Comparison of ENCODE assay signal across 1 cellular context in genomic region chr11:95542868-95543551, GRCh38.
TF ChIP-seq lines count a peak whose summit lies in the region.

No MANE protein-coding gene starts in this region.

TF ChIP-seq in K562, 482 proteins besides CTCF, POLR2A, EP300 and RAD21 (continued from another document and continues in another):
- TF ChIP-seq ZNF583 (CRISPR knock-in tag; IDR thresholded peaks at IDR 0.05): no peak; the same call in 1 of the 2 replicates
- TF ChIP-seq NR4A1 (CRISPR knock-in tag; IDR thresholded peaks at IDR 0.05): no peak
- peak; percentile 65; the same call in 1 of the 2 replicates for TF ChIP-seq NR4A1 (tag; IDR thresholded peaks at IDR 0.05)
- TF ChIP-seq, protein P1, sequence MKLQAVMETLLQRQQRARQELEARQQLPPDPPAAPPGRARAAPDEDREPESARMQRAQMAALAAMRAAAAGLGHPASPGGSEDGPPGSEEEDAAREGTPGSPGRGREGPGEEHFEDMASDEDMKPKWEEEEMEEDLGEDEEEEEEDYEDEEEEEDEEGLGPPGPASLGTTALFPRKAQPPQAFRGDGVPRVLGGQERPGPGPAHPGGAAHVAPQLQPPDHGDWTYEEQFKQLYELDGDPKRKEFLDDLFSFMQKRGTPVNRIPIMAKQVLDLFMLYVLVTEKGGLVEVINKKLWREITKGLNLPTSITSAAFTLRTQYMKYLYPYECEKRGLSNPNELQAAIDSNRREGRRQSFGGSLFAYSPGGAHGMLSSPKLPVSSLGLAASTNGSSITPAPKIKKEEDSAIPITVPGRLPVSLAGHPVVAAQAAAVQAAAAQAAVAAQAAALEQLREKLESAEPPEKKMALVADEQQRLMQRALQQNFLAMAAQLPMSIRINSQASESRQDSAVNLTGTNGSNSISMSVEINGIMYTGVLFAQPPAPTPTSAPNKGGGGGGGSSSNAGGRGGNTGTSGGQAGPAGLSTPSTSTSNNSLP (IDR thresholded peaks at IDR 0.05; ENCODE audit: borderline replicate concordance, low read depth, low read length): peak; percentile 68; the same call in 1 of the 2 replicates
- TF ChIP-seq ZSCAN32 (CRISPR knock-in tag; IDR thresholded peaks at IDR 0.05): 0 out of 2 replicates have a peak, but pooled peaks have one; percentile 8
- peak; percentile 64; the same call in 1 of the 2 replicates for TF ChIP-seq HDAC2 (IDR thresholded peaks at IDR 0.05)
- no peak for TF ChIP-seq HLTF (IDR thresholded peaks at IDR 0.05)
- TF ChIP-seq ADNP (tag; IDR thresholded peaks at IDR 0.05): peak; percentile 43; the same call in 1 of the 2 replicates
- TF ChIP-seq, protein P2, sequence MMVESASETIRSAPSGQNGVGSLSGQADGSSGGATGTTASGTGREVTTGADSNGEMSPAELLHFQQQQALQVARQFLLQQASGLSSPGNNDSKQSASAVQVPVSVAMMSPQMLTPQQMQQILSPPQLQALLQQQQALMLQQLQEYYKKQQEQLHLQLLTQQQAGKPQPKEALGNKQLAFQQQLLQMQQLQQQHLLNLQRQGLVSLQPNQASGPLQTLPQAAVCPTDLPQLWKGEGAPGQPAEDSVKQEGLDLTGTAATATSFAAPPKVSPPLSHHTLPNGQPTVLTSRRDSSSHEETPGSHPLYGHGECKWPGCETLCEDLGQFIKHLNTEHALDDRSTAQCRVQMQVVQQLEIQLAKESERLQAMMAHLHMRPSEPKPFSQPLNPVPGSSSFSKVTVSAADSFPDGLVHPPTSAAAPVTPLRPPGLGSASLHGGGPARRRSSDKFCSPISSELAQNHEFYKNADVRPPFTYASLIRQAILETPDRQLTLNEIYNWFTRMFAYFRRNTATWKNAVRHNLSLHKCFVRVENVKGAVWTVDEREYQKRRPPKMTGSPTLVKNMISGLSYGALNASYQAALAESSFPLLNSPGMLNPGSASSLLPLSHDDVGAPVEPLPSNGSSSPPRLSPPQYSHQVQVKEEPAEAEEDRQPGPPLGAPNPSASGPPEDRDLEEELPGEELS (CRISPR knock-in tag; IDR thresholded peaks at IDR 0.05; ENCODE audit: borderline replicate concordance): no peak
- TF ChIP-seq RCOR1 (IDR thresholded peaks at IDR 0.05; ENCODE audit: borderline replicate concordance in 1 of 2, low read depth in 2 of 2, low read length in 2 of 2): peak; percentile 75 to 85; a peak in 3 of 4 replicates
- peak; percentile 96 for TF ChIP-seq FOXM1 (IDR thresholded peaks at IDR 0.05; ENCODE audit: low read depth)
- TF ChIP-seq FOXM1 (CRISPR knock-in tag; IDR thresholded peaks at IDR 0.05; ENCODE audit: low read depth): no peak
- TF ChIP-seq ATF1 (CRISPR knock-in tag; IDR thresholded peaks at IDR 0.05): no peak
- TF ChIP-seq ATF1 (tag; IDR thresholded peaks at IDR 0.05): peak; percentile 66
- TF ChIP-seq RNF2 (IDR thresholded peaks at IDR 0.05): peak; percentile 80
- TF ChIP-seq RBBP5 (IDR thresholded peaks at IDR 0.05; ENCODE audit: borderline replicate concordance, insufficient read depth, low read length, poor library complexity, severe bottlenecking): peak; percentile 77
- TF ChIP-seq SOX6 (IDR thresholded peaks at IDR 0.05): peak; percentile 96
- TF ChIP-seq ARID2 (IDR thresholded peaks at IDR 0.05): no peak
- TF ChIP-seq, protein P3, sequence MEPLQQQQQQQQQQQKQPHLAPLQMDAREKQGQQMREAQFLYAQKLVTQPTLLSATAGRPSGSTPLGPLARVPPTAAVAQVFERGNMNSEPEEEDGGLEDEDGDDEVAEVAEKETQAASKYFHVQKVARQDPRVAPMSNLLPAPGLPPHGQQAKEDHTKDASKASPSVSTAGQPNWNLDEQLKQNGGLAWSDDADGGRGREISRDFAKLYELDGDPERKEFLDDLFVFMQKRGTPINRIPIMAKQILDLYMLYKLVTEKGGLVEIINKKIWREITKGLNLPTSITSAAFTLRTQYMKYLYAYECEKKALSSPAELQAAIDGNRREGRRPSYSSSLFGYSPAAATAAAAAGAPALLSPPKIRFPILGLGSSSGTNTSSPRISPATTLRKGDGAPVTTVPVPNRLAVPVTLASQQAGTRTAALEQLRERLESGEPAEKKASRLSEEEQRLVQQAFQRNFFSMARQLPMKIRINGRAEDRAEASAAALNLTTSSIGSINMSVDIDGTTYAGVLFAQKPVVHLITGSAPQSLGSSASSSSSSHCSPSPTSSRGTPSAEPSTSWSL (CRISPR knock-in tag; IDR thresholded peaks at IDR 0.05; ENCODE audit: borderline replicate concordance): no peak
- no peak for TF ChIP-seq ZNF785 (CRISPR knock-in tag; IDR thresholded peaks at IDR 0.05)
- TF ChIP-seq JUND (IDR thresholded peaks at IDR 0.05; ENCODE audit: borderline replicate concordance, low read depth, low read length): peak; percentile 86
- TF ChIP-seq JUND (tag; IDR thresholded peaks at IDR 0.05; ENCODE audit: borderline replicate concordance, low read depth, low read length): peak; percentile 83; the same call in 2 of the 3 replicates
- peak; percentile 68; the same call in 1 of the 2 replicates for TF ChIP-seq HEY1 (CRISPR knock-in tag; IDR thresholded peaks at IDR 0.05; ENCODE audit: borderline replicate concordance)
- peak; percentile 40; the same call in 1 of the 2 replicates for TF ChIP-seq MXI1 (IDR thresholded peaks at IDR 0.05; ENCODE audit: low read depth, low read length)
- TF ChIP-seq GABPB2 (CRISPR knock-in tag; conservative IDR thresholded peaks at IDR 0.05): no peak
- no peak for TF ChIP-seq LARP7 (IDR thresholded peaks at IDR 0.05)
- TF ChIP-seq, protein P4, sequence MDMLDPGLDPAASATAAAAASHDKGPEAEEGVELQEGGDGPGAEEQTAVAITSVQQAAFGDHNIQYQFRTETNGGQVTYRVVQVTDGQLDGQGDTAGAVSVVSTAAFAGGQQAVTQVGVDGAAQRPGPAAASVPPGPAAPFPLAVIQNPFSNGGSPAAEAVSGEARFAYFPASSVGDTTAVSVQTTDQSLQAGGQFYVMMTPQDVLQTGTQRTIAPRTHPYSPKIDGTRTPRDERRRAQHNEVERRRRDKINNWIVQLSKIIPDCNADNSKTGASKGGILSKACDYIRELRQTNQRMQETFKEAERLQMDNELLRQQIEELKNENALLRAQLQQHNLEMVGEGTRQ (CRISPR knock-in tag; IDR thresholded peaks at IDR 0.05): no peak
- TF ChIP-seq ELF2 (CRISPR knock-in tag; IDR thresholded peaks at IDR 0.05): no peak
- TF ChIP-seq THAP7 (CRISPR knock-in tag; IDR thresholded peaks at IDR 0.05): no peak
- no peak for TF ChIP-seq PTBP1 (IDR thresholded peaks at IDR 0.05; ENCODE audit: low read depth, low read length)
- TF ChIP-seq NCOA4 (IDR thresholded peaks at IDR 0.05; ENCODE audit: partially characterized antibody): peak; percentile 27
- TF ChIP-seq MTA2 (IDR thresholded peaks at IDR 0.05; ENCODE audit: low read depth): peak; percentile 99
- no peak for TF ChIP-seq TFAM (CRISPR knock-in tag; conservative IDR thresholded peaks at IDR 0.05)
- TF ChIP-seq ZNF311 (CRISPR knock-in tag; IDR thresholded peaks at IDR 0.05): no peak
- no peak for TF ChIP-seq NR2C2 (CRISPR knock-in tag; IDR thresholded peaks at IDR 0.05)
- no peak; the same call in 1 of the 2 replicates for TF ChIP-seq NR2C2 (tag; IDR thresholded peaks at IDR 0.05)
- TF ChIP-seq EP400 (IDR thresholded peaks at IDR 0.05): 0 out of 2 replicates have a peak, but pooled peaks have one; percentile 25
- TF ChIP-seq, protein P5, sequence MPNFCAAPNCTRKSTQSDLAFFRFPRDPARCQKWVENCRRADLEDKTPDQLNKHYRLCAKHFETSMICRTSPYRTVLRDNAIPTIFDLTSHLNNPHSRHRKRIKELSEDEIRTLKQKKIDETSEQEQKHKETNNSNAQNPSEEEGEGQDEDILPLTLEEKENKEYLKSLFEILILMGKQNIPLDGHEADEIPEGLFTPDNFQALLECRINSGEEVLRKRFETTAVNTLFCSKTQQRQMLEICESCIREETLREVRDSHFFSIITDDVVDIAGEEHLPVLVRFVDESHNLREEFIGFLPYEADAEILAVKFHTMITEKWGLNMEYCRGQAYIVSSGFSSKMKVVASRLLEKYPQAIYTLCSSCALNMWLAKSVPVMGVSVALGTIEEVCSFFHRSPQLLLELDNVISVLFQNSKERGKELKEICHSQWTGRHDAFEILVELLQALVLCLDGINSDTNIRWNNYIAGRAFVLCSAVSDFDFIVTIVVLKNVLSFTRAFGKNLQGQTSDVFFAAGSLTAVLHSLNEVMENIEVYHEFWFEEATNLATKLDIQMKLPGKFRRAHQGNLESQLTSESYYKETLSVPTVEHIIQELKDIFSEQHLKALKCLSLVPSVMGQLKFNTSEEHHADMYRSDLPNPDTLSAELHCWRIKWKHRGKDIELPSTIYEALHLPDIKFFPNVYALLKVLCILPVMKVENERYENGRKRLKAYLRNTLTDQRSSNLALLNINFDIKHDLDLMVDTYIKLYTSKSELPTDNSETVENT (CRISPR knock-in tag; IDR thresholded peaks at IDR 0.05): no peak
- TF ChIP-seq SMARCC2 (IDR thresholded peaks at IDR 0.05; ENCODE audit: low read depth): peak; percentile 93
- TF ChIP-seq THRA (IDR thresholded peaks at IDR 0.05): no peak
- peak; percentile 34 to 78; a peak in 2 of 4 replicates for TF ChIP-seq MLLT1 (IDR thresholded peaks at IDR 0.05)
- TF ChIP-seq ZNF407 (IDR thresholded peaks at IDR 0.05; ENCODE audit: low read depth): no peak
- TF ChIP-seq MCM7 (IDR thresholded peaks at IDR 0.05): no peak
- TF ChIP-seq ZNF224 (CRISPR knock-in tag; IDR thresholded peaks at IDR 0.05): no peak
